In the genomic region with DNA sequence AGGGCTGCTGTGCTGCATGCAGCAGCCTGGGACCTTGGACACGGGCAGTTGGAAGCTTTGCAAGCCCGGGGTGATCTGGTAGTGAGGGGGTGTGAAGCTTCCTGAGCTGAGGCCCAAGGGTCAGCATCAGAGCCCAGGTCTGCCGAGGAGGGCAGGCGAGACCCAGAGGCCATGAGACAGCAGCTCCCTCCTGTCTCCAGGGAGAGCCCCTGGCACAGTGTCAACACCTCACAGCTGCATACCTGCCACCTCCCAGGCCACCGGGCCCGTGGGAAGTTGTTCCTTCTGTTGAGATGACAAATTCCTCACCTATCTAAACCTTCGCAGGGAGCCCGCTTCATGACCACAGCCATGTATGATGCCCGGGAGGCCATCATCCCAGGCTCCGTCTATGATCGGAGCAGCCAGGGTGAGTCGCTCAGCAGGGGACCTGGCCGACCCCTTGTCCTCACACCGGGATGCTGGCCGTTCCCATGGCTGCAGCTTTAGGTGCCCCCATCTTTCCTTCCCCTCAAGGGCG, we compare ENCODE assay signal across 20 cellular contexts. TPM values are rescaled to one million over a fixed set of nuclear protein-coding genes. Genes with fewer than 3 reads are reported as not detected.
DNase-seq lines count a peak whose midpoint lies in the region; ATAC-seq and TF ChIP-seq lines count a peak whose summit lies in the region.
"Had no signal": no experiment of that assay in that cellular context is flagged by ENCODE, and none has a peak within 500 bp of the region (broad histone marks: within the 10 kb centered on the region; RNA-seq: fewer than 3 reads in every experiment).

No MANE protein-coding gene starts in this region.

- H3K36me3 Mint-ChIP-seq in endothelial cell (ENCODE audit: low read depth, unreplicated experiment) = peaks cover 33% of the 10 kb centered on the region
- peaks cover 45% of the 10 kb centered on the region for H3K36me3 Mint-ChIP-seq in activated CD4-positive, alpha-beta memory T cell treated with anti-CD3 and anti-CD28 coated beads for 36 hours

- H2BK120ac ChIP-seq in neuronal stem cell (ENCODE audit: low read depth, low read length) = no peak overlapping the region

- no peak overlapping the region for H3K9ac ChIP-seq in neuronal stem cell (ENCODE audit: low read depth, low read length, poor library complexity)

- H2AFZ ChIP-seq in neuronal stem cell (ENCODE audit: low read length) = no peak overlapping the region
- H2AFZ ChIP-seq: GM23338 had no signal

- intact Hi-C loops in activated CD4-positive, alpha-beta memory T cell treated with anti-CD3 and anti-CD28 coated beads for 36 hours (cut with micrococcal nuclease) = no loop called here

- H3K27ac Mint-ChIP-seq in endothelial cell (ENCODE audit: unreplicated experiment) = no peak overlapping the region
- H3K27ac Mint-ChIP-seq in activated CD4-positive, alpha-beta memory T cell treated with anti-CD3 and anti-CD28 coated beads for 36 hours = no peak overlapping the region
- H3K27ac Mint-ChIP-seq: CD4-positive, alpha-beta T cell; GM23338 had no signal

- peak overlapping the region; percentile 51 for H3K4me3 Mint-ChIP-seq in endothelial cell (ENCODE audit: unreplicated experiment)
- H3K4me3 Mint-ChIP-seq in activated CD4-positive, alpha-beta memory T cell treated with anti-CD3 and anti-CD28 coated beads for 36 hours = no peak overlapping the region
- H3K4me3 Mint-ChIP-seq: CD4-positive, alpha-beta T cell; GM23338 had no signal

- no peak overlapping the region for H4K8ac ChIP-seq in neuronal stem cell (ENCODE audit: low read depth, low read length)

- H3K23ac ChIP-seq in neuronal stem cell (ENCODE audit: low read depth, low read length, poor library complexity) = peak overlapping the region; percentile 55

- ATAC-seq in RWPE2 (ENCODE audit: low read depth) = no peak
- ATAC-seq: GM23338, HCT116, SK-N-SH treated with all-trans-retinoic acid at 6 μM for 48 hours had no signal

- H3K79me1 ChIP-seq in neuronal stem cell (ENCODE audit: low read depth, low read length) = peaks cover 8% of the 10 kb centered on the region

- CTCF ChIA-PET in activated CD4-positive, alpha-beta memory T cell treated with anti-CD3 and anti-CD28 coated beads for 36 hours (lab: Charles Lee) = no interaction called here

- POLR2A ChIA-PET in activated CD4-positive, alpha-beta memory T cell treated with anti-CD3 and anti-CD28 coated beads for 36 hours (lab: Charles Lee) = no interaction called here

- H3K4me1 Mint-ChIP-seq in endothelial cell (ENCODE audit: unreplicated experiment) = peaks cover 3% of the 10 kb centered on the region
- H3K4me1 Mint-ChIP-seq in activated CD4-positive, alpha-beta memory T cell treated with anti-CD3 and anti-CD28 coated beads for 36 hours (ENCODE audit: low read depth) = peaks cover 3% of the 10 kb centered on the region

- WGBS in neuronal stem cell (ENCODE audit: extremely low coverage in 2 of 2, insufficient read length in 2 of 2, insufficient replicate concordance in 1 of 2), 2 donors = no CpG with 5 or more reads among the region's 16 CpGs

- H3K18ac ChIP-seq in neuronal stem cell (ENCODE audit: low read length) = no peak overlapping the region

- no peaks in the 10 kb centered on the region for H3K27me3 ChIP-seq in H7 (ENCODE audit: control insufficient read depth, insufficient read depth, low read length)
- no peaks in the 10 kb centered on the region for H3K27me3 ChIP-seq in RWPE2 (ENCODE audit: insufficient read depth, poor library complexity, severe bottlenecking)
- H3K27me3 ChIP-seq in neuronal stem cell (ENCODE audit: control insufficient read depth in 3 of 3, insufficient read depth in 3 of 3, low read depth in 1 of 3, low read length in 3 of 3) = no peaks in the 10 kb centered on the region

- no peaks in the 10 kb centered on the region for H3K9me3 Mint-ChIP-seq in endothelial cell (ENCODE audit: unreplicated experiment)
- no peaks in the 10 kb centered on the region for H3K9me3 Mint-ChIP-seq in activated CD4-positive, alpha-beta memory T cell treated with anti-CD3 and anti-CD28 coated beads for 36 hours
- H3K9me3 Mint-ChIP-seq: CD4-positive, alpha-beta T cell; GM23338 had no signal

- H3K36me3 ChIP-seq in H7 (replicated peaks; ENCODE audit: control insufficient read depth, insufficient read depth, low read length) = peaks cover 49% of the 10 kb centered on the region
- H3K36me3 ChIP-seq in RWPE2 (ENCODE audit: low read depth) = peaks cover 83% of the 10 kb centered on the region
- H3K36me3 ChIP-seq in neuronal stem cell (replicated peaks in 1 of 2; ENCODE audit: control insufficient read depth in 2 of 2, insufficient read depth in 2 of 2, low read length in 2 of 2) = peaks cover 68 to 93% of the 10 kb centered on the region in 2 donors

- H2BK12ac ChIP-seq in neuronal stem cell (ENCODE audit: low read length) = no peak overlapping the region

- no peak overlapping the region for H2BK5ac ChIP-seq in neuronal stem cell (ENCODE audit: low read length)

- H3K4me1 ChIP-seq in RWPE2 (ENCODE audit: insufficient read depth, poor library complexity, severe bottlenecking) = peaks cover 5% of the 10 kb centered on the region
- H3K4me1 ChIP-seq in neuronal stem cell (ENCODE audit: control insufficient read depth in 2 of 2, insufficient read depth in 1 of 2, low read depth in 1 of 2, low read length in 2 of 2) = no peaks in the 10 kb centered on the region

- DNase-seq in H7 = peak; percentile 59
- peak; percentile 62 for DNase-seq in RWPE2 (ENCODE audit: low spot score)
- no peak for DNase-seq in endothelial cell (ENCODE audit: low spot score)
- DNase-seq in neuronal stem cell (ENCODE audit: low spot score) = no peak
- no peak for DNase-seq in activated CD4-positive, alpha-beta memory T cell treated with anti-CD3 and anti-CD28 coated beads for 36 hours
- DNase-seq in T1000 (lab: John Stamatoyannopoulos, UW) = no peak
- DNase-seq in T-helper 2 cell = no peak
- no peak for DNase-seq in NCI-H1417 treated with DMSO at 0.1 percent for 48 hours (lab: John Stamatoyannopoulos, UW)
- DNase-seq: CD4-positive, alpha-beta T cell; COR-L47; DMS79 treated with DMSO at 0.1 percent for 48 hours; MM.1S; NCI-H1048; NCI-H1436; NCI-H2081; NCI-H446 treated with DMSO at 0.1 percent for 48 hours; NCI-H69 had no signal

- H3K27ac ChIP-seq in RWPE2 (ENCODE audit: poor library complexity, severe bottlenecking) (no peak overlapping the region), neuronal stem cell (replicated peaks; ENCODE audit: low read length) (no peak overlapping the region)

- H2AK5ac ChIP-seq in neuronal stem cell (ENCODE audit: low read depth, low read length) = no peak overlapping the region

- H3K4ac ChIP-seq in neuronal stem cell (ENCODE audit: low read length) = no peak overlapping the region

- no peaks in the 10 kb centered on the region for H3K9me3 ChIP-seq in RWPE2 (ENCODE audit: severe bottlenecking)
- no peaks in the 10 kb centered on the region for H3K9me3 ChIP-seq in neuronal stem cell (replicated peaks in 1 of 2; ENCODE audit: control insufficient read depth in 2 of 2, insufficient read depth in 1 of 2, low read depth in 1 of 2, low read length in 2 of 2)

- no peak overlapping the region for H3K4me3 ChIP-seq in H7 (ENCODE audit: insufficient read depth, low read depth, low read length)
- no peak overlapping the region for H3K4me3 ChIP-seq in RWPE2 (ENCODE audit: severe bottlenecking)
- H3K4me3 ChIP-seq in neuronal stem cell (ENCODE audit: low read length in 2 of 2) = no peak overlapping the region
- H3K4me3 ChIP-seq: GM23338 had no signal

- no peak overlapping the region for H4K91ac ChIP-seq in neuronal stem cell (ENCODE audit: low read depth, low read length, poor library complexity)

- H2BK15ac ChIP-seq in neuronal stem cell (ENCODE audit: low read length) = no peak overlapping the region

- H3K27me3 Mint-ChIP-seq in endothelial cell (ENCODE audit: unreplicated experiment) = peaks cover 12% of the 10 kb centered on the region
- H3K27me3 Mint-ChIP-seq in activated CD4-positive, alpha-beta memory T cell treated with anti-CD3 and anti-CD28 coated beads for 36 hours = no peaks in the 10 kb centered on the region
- H3K27me3 Mint-ChIP-seq: CD4-positive, alpha-beta T cell had no signal

- no peak for TF ChIP-seq CTCF in RWPE2 (IDR thresholded peaks at IDR 0.05; ENCODE audit: poor library complexity, severe bottlenecking)
- no peak for TF ChIP-seq CTCF in endothelial cell (IDR thresholded peaks at IDR 0.05; ENCODE audit: unreplicated experiment)

- no peak overlapping the region for H3K14ac ChIP-seq in neuronal stem cell (ENCODE audit: low read length)

- no peak overlapping the region for H3K4me2 ChIP-seq in neuronal stem cell (ENCODE audit: insufficient read depth, low read length, poor library complexity, severe bottlenecking)
- H3K4me2 ChIP-seq: GM23338 had no signal

RNA-seq across cellular contexts. Expression of gene CERS1, which starts 32.1 kb away (rescaled TPM):
- 7.8 and 8.5 TPM in 2 replicates for total RNA-seq in H7 (2014; rRNA removed; shearing (Covaris generic))
- total RNA-seq in endothelial cell (ENCODE audit: unreplicated experiment) = 15.7 TPM
- polyA plus RNA-seq in neuronal stem cell (2013, experiment 1 of 2) = 17.4 TPM
- polyA plus RNA-seq in neuronal stem cell (2013, experiment 2 of 2) = 17.0 TPM
- not detected for total RNA-seq in activated CD4-positive, alpha-beta memory T cell treated with anti-CD3 and anti-CD28 coated beads for 36 hours
- total RNA-seq: CD4-positive, alpha-beta T cell had no signal

RNA-seq across cellular contexts. Expression of gene UPF1, which starts 32.1 kb away (rescaled TPM):
- total RNA-seq in H7 (2014; rRNA removed; shearing (Covaris generic)) = 92.6 and 95.8 TPM in 2 replicates
- total RNA-seq in endothelial cell (ENCODE audit: unreplicated experiment) = 69.8 TPM
- polyA plus RNA-seq in neuronal stem cell (2013, experiment 1 of 2) = 17.2 TPM
- 16.5 TPM for polyA plus RNA-seq in neuronal stem cell (2013, experiment 2 of 2)
- 10 to 100 TPM; 71.7 to 77.2 TPM for total RNA-seq in activated CD4-positive, alpha-beta memory T cell treated with anti-CD3 and anti-CD28 coated beads for 36 hours

RNA-seq across cellular contexts. Expression of gene COPE, which starts 55.3 kb away (rescaled TPM):
- 253 and 306 TPM in 2 replicates for total RNA-seq in H7 (2014; rRNA removed; shearing (Covaris generic))
- total RNA-seq in endothelial cell (ENCODE audit: unreplicated experiment) = 213 TPM
- 152 TPM for polyA plus RNA-seq in neuronal stem cell (2013, experiment 1 of 2)
- polyA plus RNA-seq in neuronal stem cell (2013, experiment 2 of 2) = 153 TPM
- 100 to 1,000 TPM; 217 to 220 TPM for total RNA-seq in activated CD4-positive, alpha-beta memory T cell treated with anti-CD3 and anti-CD28 coated beads for 36 hours

RNA-seq across cellular contexts. Expression of gene DDX49, which starts 55.6 kb away (rescaled TPM):
- 44.7 and 63.1 TPM in 2 replicates for total RNA-seq in H7 (2014; rRNA removed; shearing (Covaris generic))
- 33.7 TPM for total RNA-seq in endothelial cell (ENCODE audit: unreplicated experiment)
- 11.8 TPM for polyA plus RNA-seq in neuronal stem cell (2013, experiment 1 of 2)
- 10.4 TPM for polyA plus RNA-seq in neuronal stem cell (2013, experiment 2 of 2)
- total RNA-seq in activated CD4-positive, alpha-beta memory T cell treated with anti-CD3 and anti-CD28 coated beads for 36 hours = 10 to 100 TPM; 37.7 to 46.3 TPM

Comparison
In these comparisons a context has a peak if more than half of its experiments do, and no peak if none do; other contexts are left out.
1. DNase-seq: peak in H7 (single experiment) and RWPE2 (single experiment); none in endothelial cell (single experiment), neuronal stem cell (single experiment), activated CD4-positive, alpha-beta memory T cell treated with anti-CD3 and anti-CD28 coated beads for 36 hours (single experiment), T1000 (single experiment), T-helper 2 cell (0 of 5) and NCI-H1417 treated with DMSO at 0.1 percent for 48 hours (single experiment).